Comparison of ENCODE assay signal across 1 cellular context in the genomic region with DNA sequence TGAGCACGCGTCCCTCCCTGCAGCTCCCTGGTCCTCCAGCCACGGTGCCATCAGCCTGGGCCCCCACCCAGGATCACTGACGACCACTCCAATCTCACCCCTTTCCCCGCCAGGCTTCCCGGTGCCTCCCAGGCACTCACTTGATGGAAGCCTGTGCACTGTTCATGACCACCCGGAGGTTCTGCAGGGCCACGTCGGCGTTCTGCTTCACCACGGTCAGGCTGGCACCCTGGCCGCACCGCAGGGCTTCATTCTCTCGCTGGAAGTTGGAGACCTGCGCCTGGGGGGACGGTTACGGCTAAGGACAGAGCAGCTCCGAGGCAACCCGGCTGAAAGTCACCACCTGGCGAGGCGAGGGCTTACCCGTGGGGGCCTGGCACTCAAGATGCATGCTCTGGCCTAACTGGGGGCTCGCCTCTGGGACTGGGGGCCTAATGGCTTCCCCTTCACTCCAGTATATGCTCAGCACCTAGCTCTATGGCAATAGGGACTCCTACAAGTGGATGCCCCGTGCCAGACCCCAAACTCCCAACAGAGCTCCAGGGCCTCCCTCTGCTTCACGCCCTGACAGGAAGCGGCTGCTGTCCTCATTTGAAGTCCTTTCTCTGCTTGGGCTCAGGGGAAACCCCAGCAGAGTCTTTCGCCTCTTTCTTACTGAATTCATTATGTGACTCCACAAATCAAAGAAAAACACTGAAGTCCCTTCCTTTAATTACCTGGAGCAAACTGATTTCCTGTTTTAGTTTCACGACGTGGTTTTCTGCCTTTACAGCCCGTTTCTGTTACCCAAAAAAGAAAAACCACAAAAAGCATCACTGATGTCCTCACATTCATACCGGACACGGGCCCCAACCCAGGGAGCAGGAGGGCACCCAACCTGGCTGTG.
TF ChIP-seq lines count a peak whose summit lies in the region.

No MANE protein-coding gene starts in this region.

TF ChIP-seq in K562, 482 proteins besides CTCF, POLR2A, EP300 and RAD21:
- TF ChIP-seq THRAP3 (IDR thresholded peaks at IDR 0.05; ENCODE audit: borderline replicate concordance) = no peak
- peak; percentile 59 for TF ChIP-seq RBFOX2 (IDR thresholded peaks at IDR 0.05; ENCODE audit: low read depth, low read length)
- TF ChIP-seq, protein P1, sequence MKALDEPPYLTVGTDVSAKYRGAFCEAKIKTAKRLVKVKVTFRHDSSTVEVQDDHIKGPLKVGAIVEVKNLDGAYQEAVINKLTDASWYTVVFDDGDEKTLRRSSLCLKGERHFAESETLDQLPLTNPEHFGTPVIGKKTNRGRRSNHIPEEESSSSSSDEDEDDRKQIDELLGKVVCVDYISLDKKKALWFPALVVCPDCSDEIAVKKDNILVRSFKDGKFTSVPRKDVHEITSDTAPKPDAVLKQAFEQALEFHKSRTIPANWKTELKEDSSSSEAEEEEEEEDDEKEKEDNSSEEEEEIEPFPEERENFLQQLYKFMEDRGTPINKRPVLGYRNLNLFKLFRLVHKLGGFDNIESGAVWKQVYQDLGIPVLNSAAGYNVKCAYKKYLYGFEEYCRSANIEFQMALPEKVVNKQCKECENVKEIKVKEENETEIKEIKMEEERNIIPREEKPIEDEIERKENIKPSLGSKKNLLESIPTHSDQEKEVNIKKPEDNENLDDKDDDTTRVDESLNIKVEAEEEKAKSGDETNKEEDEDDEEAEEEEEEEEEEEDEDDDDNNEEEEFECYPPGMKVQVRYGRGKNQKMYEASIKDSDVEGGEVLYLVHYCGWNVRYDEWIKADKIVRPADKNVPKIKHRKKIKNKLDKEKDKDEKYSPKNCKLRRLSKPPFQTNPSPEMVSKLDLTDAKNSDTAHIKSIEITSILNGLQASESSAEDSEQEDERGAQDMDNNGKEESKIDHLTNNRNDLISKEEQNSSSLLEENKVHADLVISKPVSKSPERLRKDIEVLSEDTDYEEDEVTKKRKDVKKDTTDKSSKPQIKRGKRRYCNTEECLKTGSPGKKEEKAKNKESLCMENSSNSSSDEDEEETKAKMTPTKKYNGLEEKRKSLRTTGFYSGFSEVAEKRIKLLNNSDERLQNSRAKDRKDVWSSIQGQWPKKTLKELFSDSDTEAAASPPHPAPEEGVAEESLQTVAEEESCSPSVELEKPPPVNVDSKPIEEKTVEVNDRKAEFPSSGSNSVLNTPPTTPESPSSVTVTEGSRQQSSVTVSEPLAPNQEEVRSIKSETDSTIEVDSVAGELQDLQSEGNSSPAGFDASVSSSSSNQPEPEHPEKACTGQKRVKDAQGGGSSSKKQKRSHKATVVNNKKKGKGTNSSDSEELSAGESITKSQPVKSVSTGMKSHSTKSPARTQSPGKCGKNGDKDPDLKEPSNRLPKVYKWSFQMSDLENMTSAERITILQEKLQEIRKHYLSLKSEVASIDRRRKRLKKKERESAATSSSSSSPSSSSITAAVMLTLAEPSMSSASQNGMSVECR (CRISPR knock-in tag; IDR thresholded peaks at IDR 0.05) = no peak
- no peak for TF ChIP-seq BRF1 (IDR thresholded peaks at IDR 0.05; ENCODE audit: borderline replicate concordance, extremely low read depth, insufficient read length)
- no peak for TF ChIP-seq ZNF23 (CRISPR knock-in tag; IDR thresholded peaks at IDR 0.05)
- TF ChIP-seq SUPT5H (IDR thresholded peaks at IDR 0.05) = peak; percentile 51; the same call in 1 of the 2 replicates
- TF ChIP-seq POLR2G (IDR thresholded peaks at IDR 0.05; ENCODE audit: low read depth, low read length) = peak; percentile 70
- TF ChIP-seq MTA1 (IDR thresholded peaks at IDR 0.05; ENCODE audit: borderline replicate concordance) = no peak
- TF ChIP-seq IFI16 (CRISPR knock-in tag; IDR thresholded peaks at IDR 0.05) = no peak
- no peak for TF ChIP-seq HEY1 (CRISPR knock-in tag; IDR thresholded peaks at IDR 0.05; ENCODE audit: borderline replicate concordance)
TF ChIP-seq in K562: peak in this region for 3.
